ENCODE assay signal across 8 cellular contexts in the genomic region with DNA sequence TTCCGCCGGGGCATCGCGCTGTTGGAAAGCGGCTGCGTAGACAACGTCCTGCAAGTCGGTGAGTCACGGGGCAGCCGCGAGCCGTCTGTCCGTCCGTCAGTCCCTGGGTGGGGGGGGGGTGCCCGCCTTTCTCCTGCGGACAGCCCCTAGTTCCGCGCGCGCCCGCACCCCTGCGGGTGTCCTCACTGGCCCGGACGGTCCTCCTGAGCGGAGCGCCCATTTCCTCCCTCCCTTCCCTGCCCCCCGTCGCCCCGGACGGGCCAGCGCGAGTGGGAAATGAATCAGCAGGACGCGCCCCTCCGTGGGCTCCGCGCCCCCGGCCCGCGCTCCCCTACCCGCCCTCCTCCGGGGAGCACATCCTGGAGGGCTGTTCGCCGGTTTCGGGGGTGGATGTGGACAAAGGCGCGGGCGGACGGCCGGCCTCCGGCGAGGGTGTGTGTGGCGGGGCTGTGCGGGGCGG. TPM values are rescaled to one million over a fixed set of nuclear protein-coding genes. Genes with fewer than 3 reads are reported as not detected.
DNase-seq lines count a peak whose midpoint lies in the region; TF ChIP-seq lines count a peak whose summit lies in the region.

No MANE protein-coding gene starts in this region.

- peaks cover 11% of the 10 kb centered on the region for H3F3A ChIP-seq in MM.1S (ENCODE audit: insufficient read depth, low read length)
- peaks cover 16% of the 10 kb centered on the region for H3F3A ChIP-seq in neural cell (ENCODE audit: insufficient read depth, low read length, poor library complexity, severe bottlenecking)

- TF ChIP-seq CTCF in Calu3 (IDR thresholded peaks at IDR 0.05; ENCODE audit: unreplicated experiment), result no peak
- TF ChIP-seq CTCF in MM.1S (IDR thresholded peaks at IDR 0.05; ENCODE audit: low read length), result no peak
- TF ChIP-seq CTCF in foreskin fibroblast (IDR thresholded peaks at IDR 0.05; ENCODE audit: low read depth, low read length), result no peak
- no peak for TF ChIP-seq CTCF in neural cell (IDR thresholded peaks at IDR 0.05; ENCODE audit: poor library complexity, severe bottlenecking)

- peak overlapping the region; percentile 84 for H3K4me3 Mint-ChIP-seq in Calu3 (ENCODE audit: low read depth, unreplicated experiment)

- H3K36me3 Mint-ChIP-seq in Calu3 (ENCODE audit: insufficient read depth, unreplicated experiment), result peaks cover 68% of the 10 kb centered on the region

- TF ChIP-seq RAD21 in neural cell (conservative IDR thresholded peaks at IDR 0.05), result no peak

- H3K9me3 ChIP-seq in MM.1S (replicated peaks; ENCODE audit: insufficient read depth, low read length), result no peaks in the 10 kb centered on the region
- no peaks in the 10 kb centered on the region for H3K9me3 ChIP-seq in neural cell (ENCODE audit: low read length)

- peak overlapping the region; percentile 56 for H3K27ac Mint-ChIP-seq in Calu3 (ENCODE audit: unreplicated experiment)

- TF ChIP-seq EP300 in neural cell (conservative IDR thresholded peaks at IDR 0.05; ENCODE audit: poor library complexity, severe bottlenecking), result no peak

- H4K20me1 ChIP-seq in MM.1S (ENCODE audit: insufficient read depth, low read length) (no peaks in the 10 kb centered on the region), neural cell (ENCODE audit: insufficient read depth) (peaks cover 29% of the 10 kb centered on the region)

- BruUV-seq in Calu3 (replicated peaks; lab: Mats Ljungman, UMichigan), result no TSS peak

- H3K9ac ChIP-seq in MM.1S (ENCODE audit: low read length) (peak overlapping the region; percentile 66), neural cell (ENCODE audit: low read length) (peak overlapping the region; percentile 94)

- H3K79me2 ChIP-seq in MM.1S (ENCODE audit: low read length) (peaks cover 51% of the 10 kb centered on the region), neural cell (replicated peaks; ENCODE audit: insufficient read depth, low read length) (peaks cover 63% of the 10 kb centered on the region)

- no peaks in the 10 kb centered on the region for H3K9me2 ChIP-seq in MM.1S (replicated peaks; ENCODE audit: insufficient read depth, low read length)
- no peaks in the 10 kb centered on the region for H3K9me2 ChIP-seq in neural cell (ENCODE audit: insufficient read depth, low read length)

- H3K4me1 Mint-ChIP-seq in Calu3 (ENCODE audit: low read depth, unreplicated experiment), result peaks cover 47% of the 10 kb centered on the region

- peak overlapping the region; percentile 76; the same call in 1 of the 2 replicates for H2AFZ ChIP-seq in MM.1S (ENCODE audit: low read length)
- no peak overlapping the region for H2AFZ ChIP-seq in neural cell (ENCODE audit: low read depth, low read length)

- H3K36me3 ChIP-seq in MM.1S (replicated peaks; ENCODE audit: insufficient read depth, low read length), result no peaks in the 10 kb centered on the region
- no peaks in the 10 kb centered on the region for H3K36me3 ChIP-seq in neural cell (ENCODE audit: insufficient read depth, low read length)

- H3K27ac ChIP-seq in MM.1S (ENCODE audit: low read length) (no peak overlapping the region), neural cell (ENCODE audit: low read length) (peak overlapping the region; percentile 91)

- H3K9me3 Mint-ChIP-seq in Calu3 (ENCODE audit: low read depth, unreplicated experiment), result no peaks in the 10 kb centered on the region

- peaks cover 8% of the 10 kb centered on the region; the same call in 1 of the 2 replicates for H3K27me3 ChIP-seq in MM.1S (replicated peaks; ENCODE audit: insufficient read depth, low read length)
- no peaks in the 10 kb centered on the region for H3K27me3 ChIP-seq in neural cell (ENCODE audit: insufficient read depth, low read depth, low read length)

- peaks cover 10% of the 10 kb centered on the region for H3K4me1 ChIP-seq in MM.1S (ENCODE audit: low read length)

- H3K4me2 ChIP-seq in MM.1S (ENCODE audit: low read depth, low read length) (peak overlapping the region; percentile 67), neural cell (ENCODE audit: low read length) (no peak overlapping the region)

- intact Hi-C loops in Calu3 (cut with micrococcal nuclease; ENCODE audit: unreplicated experiment), result loop anchor here (5.0 to 10.0 kb wide), 5 partner anchors 41 to 602 kb away; no protein-coding TSS in a partner anchor

- H3K4me3 ChIP-seq in MM.1S (ENCODE audit: low read length) (peak overlapping the region; percentile 90), foreskin fibroblast (ENCODE audit: low read depth in 1 of 2, low read length in 2 of 2) (peak overlapping the region; percentile 74 to 89), neural cell (ENCODE audit: low read length) (peak overlapping the region; percentile 96)

- H3K27me3 Mint-ChIP-seq in Calu3 (ENCODE audit: unreplicated experiment), result no peaks in the 10 kb centered on the region

- DNase-seq in Calu3 (peak; percentile 34), MM.1S (no peak), activated T-helper 1 cell treated with Interleukin-2 at 50 U/mL for 16 hours (ENCODE audit: low read depth) (peak; percentile 15), foreskin fibroblast (peak; percentile 68 to 87), midbrain (lab: John Stamatoyannopoulos, UW) (no peak), GDM1 (lab: John Stamatoyannopoulos, UW) (no peak), GOT3 (lab: John Stamatoyannopoulos, UW) (no peak)

- CTCF ChIA-PET in Calu3 (lab: Charles Lee), result no interaction called here

TF ChIP-seq in neural cell, 6 proteins besides CTCF, POLR2A, EP300 and RAD21:
- TF ChIP-seq POLR2AphosphoS5 (IDR thresholded peaks at IDR 0.05) (peak; percentile 7), TAF1 (IDR thresholded peaks at IDR 0.05; ENCODE audit: low read depth) (peak; percentile 12), MXI1 (conservative IDR thresholded peaks at IDR 0.05; ENCODE audit: poor library complexity, severe bottlenecking) (no peak), SMC3 (conservative IDR thresholded peaks at IDR 0.05; ENCODE audit: poor library complexity) (peak; percentile 9), EZH2 (IDR thresholded peaks at IDR 0.05; ENCODE audit: borderline replicate concordance, insufficient read depth, low read length, poor library complexity, severe bottlenecking) (no peak)
- TF ChIP-seq, protein P1, sequence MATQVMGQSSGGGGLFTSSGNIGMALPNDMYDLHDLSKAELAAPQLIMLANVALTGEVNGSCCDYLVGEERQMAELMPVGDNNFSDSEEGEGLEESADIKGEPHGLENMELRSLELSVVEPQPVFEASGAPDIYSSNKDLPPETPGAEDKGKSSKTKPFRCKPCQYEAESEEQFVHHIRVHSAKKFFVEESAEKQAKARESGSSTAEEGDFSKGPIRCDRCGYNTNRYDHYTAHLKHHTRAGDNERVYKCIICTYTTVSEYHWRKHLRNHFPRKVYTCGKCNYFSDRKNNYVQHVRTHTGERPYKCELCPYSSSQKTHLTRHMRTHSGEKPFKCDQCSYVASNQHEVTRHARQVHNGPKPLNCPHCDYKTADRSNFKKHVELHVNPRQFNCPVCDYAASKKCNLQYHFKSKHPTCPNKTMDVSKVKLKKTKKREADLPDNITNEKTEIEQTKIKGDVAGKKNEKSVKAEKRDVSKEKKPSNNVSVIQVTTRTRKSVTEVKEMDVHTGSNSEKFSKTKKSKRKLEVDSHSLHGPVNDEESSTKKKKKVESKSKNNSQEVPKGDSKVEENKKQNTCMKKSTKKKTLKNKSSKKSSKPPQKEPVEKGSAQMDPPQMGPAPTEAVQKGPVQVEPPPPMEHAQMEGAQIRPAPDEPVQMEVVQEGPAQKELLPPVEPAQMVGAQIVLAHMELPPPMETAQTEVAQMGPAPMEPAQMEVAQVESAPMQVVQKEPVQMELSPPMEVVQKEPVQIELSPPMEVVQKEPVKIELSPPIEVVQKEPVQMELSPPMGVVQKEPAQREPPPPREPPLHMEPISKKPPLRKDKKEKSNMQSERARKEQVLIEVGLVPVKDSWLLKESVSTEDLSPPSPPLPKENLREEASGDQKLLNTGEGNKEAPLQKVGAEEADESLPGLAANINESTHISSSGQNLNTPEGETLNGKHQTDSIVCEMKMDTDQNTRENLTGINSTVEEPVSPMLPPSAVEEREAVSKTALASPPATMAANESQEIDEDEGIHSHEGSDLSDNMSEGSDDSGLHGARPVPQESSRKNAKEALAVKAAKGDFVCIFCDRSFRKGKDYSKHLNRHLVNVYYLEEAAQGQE (IDR thresholded peaks at IDR 0.05; ENCODE audit: borderline replicate concordance), result no peak

RNA-seq across cellular contexts. Expression of a gene that starts 0.9 kb away (rescaled TPM):
- total RNA-seq in Calu3 (2022), result 13.2 and 14.7 TPM in 2 replicates
- 43.6 and 43.8 TPM in 2 replicates for polyA plus RNA-seq in neural cell
- 103 and 112 TPM in 2 replicates for polyA minus RNA-seq in neural cell

Comparison
In these comparisons a context has a peak if more than half of its experiments do, and no peak if none do; other contexts are left out.
1. DNase-seq: peak in Calu3 (single experiment), activated T-helper 1 cell treated with Interleukin-2 at 50 U/mL for 16 hours (single experiment) and foreskin fibroblast (2 of 2); none in MM.1S (single experiment), midbrain (single experiment), GDM1 (single experiment) and GOT3 (single experiment).
2. Peak in every context shown above with its lines, with median percentiles within 50 percentile points of each other: H3K4me3 ChIP-seq.